Comparison of ENCODE assay signal across 9 cellular contexts in the genomic region with DNA sequence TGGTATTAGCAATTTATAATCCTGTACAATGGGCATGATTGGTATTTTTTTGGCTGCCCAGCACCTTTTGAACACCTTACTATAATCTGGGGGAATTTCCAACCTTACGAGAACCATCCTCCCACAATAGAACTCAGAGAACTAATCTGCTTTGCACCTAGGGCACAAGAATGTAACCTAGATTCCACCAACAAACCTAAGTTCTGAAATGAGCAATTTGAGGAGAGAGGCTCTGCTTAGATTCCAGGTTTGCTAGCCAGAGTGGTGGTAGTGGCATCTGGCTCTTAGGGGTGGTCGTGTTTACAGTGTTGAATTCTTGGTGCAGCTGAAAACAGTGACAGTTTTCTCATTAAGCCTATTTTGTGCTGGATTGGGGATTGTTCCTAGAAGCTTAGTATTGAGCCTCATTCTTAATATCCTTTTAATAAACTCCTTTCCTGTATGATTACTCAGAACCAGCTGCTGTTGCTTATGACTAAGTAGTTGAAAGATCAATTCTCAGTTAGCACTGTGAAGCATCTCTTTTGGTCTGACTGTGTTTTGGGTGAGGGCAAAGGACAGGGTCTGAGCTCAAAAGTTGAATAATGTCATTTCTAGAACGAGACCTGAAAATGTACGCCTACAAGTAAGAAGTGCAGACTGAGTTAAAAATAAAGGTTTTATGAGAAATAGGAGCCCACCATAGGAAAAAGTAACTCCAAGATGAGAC.
DNase-seq lines count a peak whose midpoint lies in the region; ATAC-seq and TF ChIP-seq lines count a peak whose summit lies in the region.
"Had no signal": no experiment of that assay in that cellular context is flagged by ENCODE, and none has a peak within 500 bp of the region (broad histone marks: within the 10 kb centered on the region; RNA-seq: fewer than 3 reads in every experiment).

No MANE protein-coding gene starts in this region.

- H3K27ac ChIP-seq in Peyer's patch: no peak overlapping the region
- no peak overlapping the region for H3K27ac ChIP-seq in CD8-positive, alpha-beta memory T cell (ENCODE audit: low read depth, low read length)

- no peaks in the 10 kb centered on the region for H3K9me3 ChIP-seq in Peyer's patch
- H3K9me3 ChIP-seq in CD8-positive, alpha-beta memory T cell (ENCODE audit: low read length): no peaks in the 10 kb centered on the region

- no peak for TF ChIP-seq CTCF in GM10248 (IDR thresholded peaks at IDR 0.05; ENCODE audit: control extremely low read depth, extremely low read depth, low read depth, missing control alignments)
- no peak for TF ChIP-seq CTCF in Peyer's patch (IDR thresholded peaks at IDR 0.05)

- no peak overlapping the region for H3K4me3 ChIP-seq in Peyer's patch
- no peak overlapping the region for H3K4me3 ChIP-seq in CD8-positive, alpha-beta memory T cell (ENCODE audit: low read length)

- no peaks in the 10 kb centered on the region for H3K27me3 ChIP-seq in Peyer's patch
- no peaks in the 10 kb centered on the region for H3K27me3 ChIP-seq in CD8-positive, alpha-beta memory T cell (ENCODE audit: insufficient read depth, low read length, poor library complexity, severe bottlenecking)

- H3K36me3 Mint-ChIP-seq in activated T-cell treated with anti-CD3 and anti-CD28 coated beads, Interleukin-2, amount 50 U/mL, for 72 hours (ENCODE audit: insufficient read depth in 2 of 2): peaks cover 12 to 20% of the 10 kb centered on the region in 2 donors
- H3K36me3 Mint-ChIP-seq in CD8-positive, alpha-beta memory T cell: peaks cover 10 to 47% (median 12%) of the 10 kb centered on the region in 3 donors

- ATAC-seq in GM19324 (IDR thresholded peaks at IDR 0.05; ENCODE audit: low FRiP score, unreplicated experiment): peak; percentile 48
- peak; percentile 87 for ATAC-seq in HG02973 (IDR thresholded peaks at IDR 0.05; ENCODE audit: unreplicated experiment)
- ATAC-seq in activated T-cell treated with anti-CD3 and anti-CD28 coated beads, Interleukin-2, amount 50 U/mL, for 72 hours (replicated peaks in 1 of 2): peak; percentile 95 to 97
- ATAC-seq: HepG2 had no signal

- peaks cover 37% of the 10 kb centered on the region for H3K4me1 Mint-ChIP-seq in activated T-cell treated with anti-CD3 and anti-CD28 coated beads, Interleukin-2, amount 50 U/mL, for 72 hours (ENCODE audit: low read depth)
- H3K4me1 Mint-ChIP-seq in CD8-positive, alpha-beta memory T cell: peaks cover 1 to 18% (median 6%) of the 10 kb centered on the region in 3 donors

- peaks cover 5 to 14% of the 10 kb centered on the region in 2 donors for H3K9me3 Mint-ChIP-seq in activated T-cell treated with anti-CD3 and anti-CD28 coated beads, Interleukin-2, amount 50 U/mL, for 72 hours
- H3K9me3 Mint-ChIP-seq in CD8-positive, alpha-beta memory T cell: peaks cover 3 to 15% (median 12%) of the 10 kb centered on the region in 5 donors

- peaks cover 0 to 4% (median 0%) of the 10 kb centered on the region in 4 donors for H3K4me1 ChIP-seq in Peyer's patch
- no peaks in the 10 kb centered on the region for H3K4me1 ChIP-seq in CD8-positive, alpha-beta memory T cell (ENCODE audit: insufficient read depth, low read length)

- CTCF ChIA-PET in GM10248 (lab: Yijun Ruan, JAX): interaction anchor here (0.9 to 1.6 kb wide), 3 partner anchors 9 to 22 kb away, joined by 3 to 4 read pairs (median 3); no protein-coding TSS in a partner anchor
- CTCF ChIA-PET in CD8-positive, alpha-beta memory T cell (lab: Charles Lee): no interaction called here

- DNase-seq in GM10248 (ENCODE audit: extremely low spot score): peak; percentile 48
- DNase-seq in activated T-cell treated with anti-CD3 and anti-CD28 coated beads, Interleukin-2, amount 50 U/mL, for 72 hours: peak; percentile 29 to 33
- DNase-seq in NCI-H446 treated with DMSO at 0.1 percent for 48 hours (lab: John Stamatoyannopoulos, UW): no peak
- no peak for DNase-seq in NCI-H1048 (lab: John Stamatoyannopoulos, UW)
- no peak for DNase-seq in Peyer's patch
- DNase-seq in CD8-positive, alpha-beta memory T cell: no peak

- TF ChIP-seq POLR2A in Peyer's patch (IDR thresholded peaks at IDR 0.05): no peak

- POLR2A ChIA-PET in GM10248 (lab: Yijun Ruan, JAX): no interaction called here
- POLR2A ChIA-PET in CD8-positive, alpha-beta memory T cell (lab: Charles Lee): no interaction called here

- H3K27me3 Mint-ChIP-seq in activated T-cell treated with anti-CD3 and anti-CD28 coated beads, Interleukin-2, amount 50 U/mL, for 72 hours (ENCODE audit: low read depth): no peaks in the 10 kb centered on the region
- H3K27me3 Mint-ChIP-seq in CD8-positive, alpha-beta memory T cell: no peaks in the 10 kb centered on the region

- peak overlapping the region; percentile 92 for H3K27ac Mint-ChIP-seq in activated T-cell treated with anti-CD3 and anti-CD28 coated beads, Interleukin-2, amount 50 U/mL, for 72 hours
- no peak overlapping the region for H3K27ac Mint-ChIP-seq in CD8-positive, alpha-beta memory T cell

- H3K36me3 ChIP-seq in Peyer's patch: no peaks in the 10 kb centered on the region
- no peaks in the 10 kb centered on the region for H3K36me3 ChIP-seq in CD8-positive, alpha-beta memory T cell (ENCODE audit: insufficient read depth, low read length)

- H3K4me3 Mint-ChIP-seq in activated T-cell treated with anti-CD3 and anti-CD28 coated beads, Interleukin-2, amount 50 U/mL, for 72 hours: peak overlapping the region; percentile 22 to 71
- no peak overlapping the region for H3K4me3 Mint-ChIP-seq in CD8-positive, alpha-beta memory T cell

Comparison
In these comparisons a context has a peak if more than half of its experiments do, and no peak if none do; other contexts are left out.
1. DNase-seq: peak in GM10248 (single experiment) and activated T-cell treated with anti-CD3 and anti-CD28 coated beads, Interleukin-2, amount 50 U/mL, for 72 hours (2 of 2); none in NCI-H446 treated with DMSO at 0.1 percent for 48 hours (single experiment), NCI-H1048 (single experiment), Peyer's patch (0 of 3) and CD8-positive, alpha-beta memory T cell (0 of 5).
2. H3K4me3 Mint-ChIP-seq: peak in activated T-cell treated with anti-CD3 and anti-CD28 coated beads, Interleukin-2, amount 50 U/mL, for 72 hours (2 of 2); none in CD8-positive, alpha-beta memory T cell (0 of 7).
3. Peak in every context shown above with its lines, with median percentiles within 50 percentile points of each other: ATAC-seq.